Comparison of ENCODE assay signal across 8 cellular contexts in the genomic region with DNA sequence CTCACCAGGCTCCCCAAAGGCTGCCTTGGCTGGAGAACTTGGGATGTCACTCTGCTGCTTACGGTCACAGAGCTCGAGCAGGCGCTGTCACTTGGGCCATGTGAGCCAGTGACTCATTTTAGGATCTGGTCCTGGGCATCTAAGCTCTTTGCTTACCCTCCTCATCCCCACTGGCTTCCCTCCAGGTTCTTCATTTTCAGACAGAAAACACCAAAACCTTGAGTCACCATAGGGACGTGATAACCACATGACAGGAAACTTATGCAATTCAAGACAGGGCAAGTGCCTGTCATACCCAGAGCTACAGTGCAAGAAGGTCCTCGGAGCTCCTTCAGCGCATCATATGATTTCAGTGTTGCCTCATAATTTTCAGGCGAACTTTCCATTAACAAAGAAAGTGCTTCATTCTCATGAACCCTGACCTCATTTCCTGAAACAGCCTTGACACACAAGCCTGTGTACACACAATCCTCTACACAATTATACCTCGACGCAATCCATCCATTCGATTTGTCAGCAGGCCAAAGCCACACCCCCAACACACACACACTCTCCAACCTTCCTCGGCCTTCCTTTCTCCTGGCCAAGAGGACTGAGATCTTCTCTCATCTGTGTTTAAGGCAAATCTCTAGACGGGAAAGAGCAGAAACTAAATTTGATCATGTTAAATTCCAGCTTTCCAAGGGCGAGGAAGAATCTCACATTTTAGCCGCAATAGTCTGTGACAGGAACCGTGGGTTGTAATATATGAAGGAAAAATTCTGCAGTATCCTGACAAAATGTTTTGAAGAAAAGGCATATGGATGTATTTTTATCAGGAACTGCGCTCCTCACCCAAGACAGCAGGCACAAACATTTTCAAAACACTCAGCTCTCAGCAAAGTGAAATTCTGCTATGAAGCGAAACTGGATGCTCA. TPM values are rescaled to one million over a fixed set of nuclear protein-coding genes. Genes with fewer than 3 reads are reported as not detected.
DNase-seq lines count a peak whose midpoint lies in the region; ATAC-seq and TF ChIP-seq lines count a peak whose summit lies in the region.

No MANE protein-coding gene starts in this region.

- H3K4me1 Mint-ChIP-seq in activated T-cell treated with anti-CD3 and anti-CD28 coated beads, Interleukin-2, amount 50 U/mL, for 72 hours (ENCODE audit: low read depth) = peaks cover 31% of the 10 kb centered on the region

- H3K4me1 ChIP-seq in foreskin keratinocyte (peaks cover 15% of the 10 kb centered on the region), ovary (ENCODE audit: insufficient read depth) (peaks cover 11% of the 10 kb centered on the region)

- 41 to 59% (median 47%) methylated on average over 17 of the region's 17 CpGs for WGBS in ovary, 3 donors

- H3K36me3 Mint-ChIP-seq in activated T-cell treated with anti-CD3 and anti-CD28 coated beads, Interleukin-2, amount 50 U/mL, for 72 hours (ENCODE audit: insufficient read depth in 2 of 2) = peaks cover 3 to 25% of the 10 kb centered on the region in 2 donors

- DNase-seq in NCI-H146 (lab: John Stamatoyannopoulos, UW) (peak; percentile 12), NCI-H146 treated with DMSO at 0.1 percent for 48 hours (lab: John Stamatoyannopoulos, UW; ENCODE audit: unreplicated experiment) (no peak), HFF-Myc (ENCODE audit: extremely low read depth, low read depth) (peak; percentile 92), NB4 (ENCODE audit: low read depth) (peak; percentile 95), foreskin keratinocyte (peak; percentile 98), ovary (peak in 4 of 5 donors; percentile 28 to 47 (median 35)), DMS79 (lab: John Stamatoyannopoulos, UW) (no peak)
- peak; percentile 82 to 83 for DNase-seq in activated T-cell treated with anti-CD3 and anti-CD28 coated beads, Interleukin-2, amount 50 U/mL, for 72 hours

- H3K27ac Mint-ChIP-seq in activated T-cell treated with anti-CD3 and anti-CD28 coated beads, Interleukin-2, amount 50 U/mL, for 72 hours = peak overlapping the region; percentile 72

- intact Hi-C loops in ovary (cut with DNase I) = no loop called here

- H3K9me3 ChIP-seq in ovary = no peaks in the 10 kb centered on the region

- ATAC-seq in activated T-cell treated with anti-CD3 and anti-CD28 coated beads, Interleukin-2, amount 50 U/mL, for 72 hours (replicated peaks in 1 of 2) = peak; percentile 96
- ATAC-seq in foreskin keratinocyte = peak; percentile 91

- no peak for TF ChIP-seq CTCF in HFF-Myc (IDR thresholded peaks at IDR 0.05; ENCODE audit: low read depth, low read length, missing control alignments)
- TF ChIP-seq CTCF in NB4 (IDR thresholded peaks at IDR 0.05; ENCODE audit: low read depth, low read length) = no peak
- TF ChIP-seq CTCF in foreskin keratinocyte (conservative IDR thresholded peaks at IDR 0.05) = no peak
- no peak for TF ChIP-seq CTCF in ovary (IDR thresholded peaks at IDR 0.05)

- no peaks in the 10 kb centered on the region for H3K9me3 Mint-ChIP-seq in activated T-cell treated with anti-CD3 and anti-CD28 coated beads, Interleukin-2, amount 50 U/mL, for 72 hours

- H3K4me3 ChIP-seq in HFF-Myc (replicated peaks; ENCODE audit: low read depth, low read length) (no peak overlapping the region), NB4 (ENCODE audit: low read depth, low read length) (no peak overlapping the region), ovary (no peak overlapping the region)

- no peaks in the 10 kb centered on the region for H3K27me3 Mint-ChIP-seq in activated T-cell treated with anti-CD3 and anti-CD28 coated beads, Interleukin-2, amount 50 U/mL, for 72 hours (ENCODE audit: low read depth)

- TF ChIP-seq POLR2A in NB4 (IDR thresholded peaks at IDR 0.05; ENCODE audit: extremely low read depth, insufficient read length) (no peak), ovary (IDR thresholded peaks at IDR 0.05) (no peak)

- peak; percentile 89 for TF ChIP-seq EP300 in ovary (IDR thresholded peaks at IDR 0.05)

- H3K36me3 ChIP-seq in ovary = no peaks in the 10 kb centered on the region

- H3K27ac ChIP-seq in foreskin keratinocyte (peak overlapping the region; percentile 12), ovary (peak overlapping the region in 1 of 2 donors; percentile 60)

- peak overlapping the region; percentile 48 to 67 for H3K4me3 Mint-ChIP-seq in activated T-cell treated with anti-CD3 and anti-CD28 coated beads, Interleukin-2, amount 50 U/mL, for 72 hours

- no peaks in the 10 kb centered on the region for H3K27me3 ChIP-seq in foreskin keratinocyte
- H3K27me3 ChIP-seq in ovary = no peaks in the 10 kb centered on the region

RNA-seq across cellular contexts. Expression of a gene that starts 25.3 kb away (rescaled TPM):
- 10 to 100 TPM; 20.3 to 22.8 TPM for total RNA-seq in activated T-cell treated with anti-CD3 and anti-CD28 coated beads, Interleukin-2, amount 50 U/mL, for 72 hours
- total RNA-seq in foreskin keratinocyte (16.7 and 17.7 TPM in 2 replicates), ovary (10 to 100 TPM in 1 of 7 donors, 1 to 10 TPM in 6; 4.7 to 10.2 (median 6.1) TPM)
- polyA plus RNA-seq in foreskin keratinocyte (20.7 and 22.9 TPM in 2 replicates), ovary (10 to 100 TPM in 1 of 2 donors, 1 to 10 TPM in 1; 7.7 to 11.9 TPM)

Comparison
In these comparisons a context has a peak if more than half of its experiments do, and no peak if none do; other contexts are left out.
1. DNase-seq: peak in NCI-H146 (single experiment), HFF-Myc (single experiment), NB4 (single experiment), activated T-cell treated with anti-CD3 and anti-CD28 coated beads, Interleukin-2, amount 50 U/mL, for 72 hours (2 of 2), foreskin keratinocyte (2 of 2) and ovary (4 of 5); none in NCI-H146 treated with DMSO at 0.1 percent for 48 hours (single experiment) and DMS79 (single experiment).